Comparison of ENCODE assay signal across 14 cellular contexts in the genomic region with DNA sequence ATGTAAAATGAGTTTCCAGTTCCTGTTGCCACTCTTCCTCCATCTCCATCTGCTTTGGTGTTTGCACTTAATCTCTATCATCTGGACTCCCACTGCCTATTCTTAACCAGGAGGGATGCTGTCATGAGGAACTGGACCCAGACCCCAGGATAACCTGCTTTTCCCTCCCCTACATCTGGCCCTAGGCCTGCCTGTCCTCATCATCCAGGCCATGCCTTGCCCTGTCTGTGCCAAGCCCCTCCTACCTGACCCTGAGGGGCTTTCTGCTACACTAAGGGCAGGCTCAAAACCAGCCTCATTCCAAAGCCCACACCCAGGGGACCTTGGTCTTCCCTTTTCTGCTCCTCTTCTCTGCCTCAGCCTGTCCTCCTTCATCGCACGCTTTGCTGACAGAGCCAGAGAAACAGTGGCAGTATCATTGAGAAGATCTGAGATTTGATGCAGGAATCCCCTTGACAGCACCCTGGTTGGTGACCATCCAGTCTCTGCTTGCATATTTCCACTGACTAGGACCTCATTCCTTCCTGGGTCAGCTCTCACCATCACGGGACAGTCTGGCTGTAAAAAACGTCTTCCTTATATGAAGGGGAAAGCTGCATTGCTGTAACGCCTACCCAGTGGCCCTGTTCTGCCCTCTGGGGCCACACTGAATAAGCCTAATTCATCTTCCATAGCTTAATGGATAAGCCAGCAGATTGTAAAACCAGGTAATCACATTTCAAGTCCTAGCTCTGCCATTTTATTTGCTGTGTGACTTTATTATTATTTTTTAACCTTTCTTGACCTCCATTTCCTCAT.
DNase-seq lines count a peak whose midpoint lies in the region; TF ChIP-seq lines count a peak whose summit lies in the region.
"Had no signal": no experiment of that assay in that cellular context is flagged by ENCODE, and none has a peak within 500 bp of the region (broad histone marks: within the 10 kb centered on the region; RNA-seq: fewer than 3 reads in every experiment).

No MANE protein-coding gene starts in this region.

- H3K27ac ChIP-seq in caudate nucleus (ENCODE audit: low read depth, low read length): peak overlapping the region; percentile 74
- peak overlapping the region; percentile 86 to 91 for H3K27ac ChIP-seq in mucosa of rectum (ENCODE audit: low read depth in 2 of 2, low read length in 2 of 2)
- H3K27ac ChIP-seq in tibial artery: peak overlapping the region; percentile 76 to 78

- H3K9me3 ChIP-seq in mucosa of rectum (ENCODE audit: control insufficient read depth in 2 of 2, low read length in 2 of 2) (no peaks in the 10 kb centered on the region), tibial artery (no peaks in the 10 kb centered on the region)

- H3K4me3 ChIP-seq in mucosa of rectum (ENCODE audit: low read length in 2 of 2) (no peak overlapping the region), tibial artery (no peak overlapping the region)

- no peak for TF ChIP-seq CTCF in tibial artery (IDR thresholded peaks at IDR 0.05)

- H3K36me3 ChIP-seq in mucosa of rectum (ENCODE audit: control insufficient read depth in 2 of 2, insufficient read depth in 2 of 2, low read length in 2 of 2) (peaks cover 7 to 9% of the 10 kb centered on the region in 2 donors), tibial artery (no peaks in the 10 kb centered on the region)

- H3K4me1 ChIP-seq in mucosa of rectum (ENCODE audit: control insufficient read depth in 2 of 2, insufficient read depth in 2 of 2, low read length in 2 of 2) (peaks cover 47 to 64% of the 10 kb centered on the region in 2 donors), tibial artery (peaks cover 0 to 93% (median 80%) of the 10 kb centered on the region in 4 donors)

- DNase-seq in NCI-H82 (lab: John Stamatoyannopoulos, UW) (peak; percentile 58), caudate nucleus (lab: John Stamatoyannopoulos, UW) (no peak), tibial artery (no peak), cerebellar cortex (ENCODE audit: low spot score) (no peak), UCSD-AML1 (lab: John Stamatoyannopoulos, UW; ENCODE audit: unreplicated experiment) (no peak)
- DNase-seq in activated naive CD4-positive, alpha-beta T cell treated with Interleukin-2 at 50 U/mL for 16 hours: no peak
- DNase-seq: activated CD4-positive, alpha-beta T cell treated with anti-CD3 and anti-CD28 coated beads, Interleukin-2, amount 10 ng/mL, durations not matched to agents 24 days and 14 days; activated naive CD4-positive, alpha-beta T cell treated with anti-CD3 and anti-CD28 coated beads, Interleukin-2, amount 50 U/mL, for 16 hours; CD4-positive, alpha-beta T cell; MM.1S; naive thymus-derived CD8-positive, alpha-beta T cell; posterior cingulate gyrus; stimulated activated naive CD8-positive, alpha-beta T cell treated with anti-CD3 and anti-CD28 coated beads, Interleukin-15, Interleukin-2, amounts not matched to agents 100 U/mL and 50 U/mL, for 24 hours had no signal

- no peaks in the 10 kb centered on the region for H3K27me3 ChIP-seq in mucosa of rectum (ENCODE audit: control insufficient read depth in 2 of 2, insufficient read depth in 2 of 2, low read length in 2 of 2)
- H3K27me3 ChIP-seq in tibial artery: no peaks in the 10 kb centered on the region

- H3K9ac ChIP-seq in mucosa of rectum (ENCODE audit: low read depth in 1 of 2, low read length in 2 of 2): peak overlapping the region; percentile 26 to 41

- intact Hi-C loops in tibial artery (cut with DNase I; ENCODE audit: low total_unique reads): no loop called here
